In genomic region chr12:48969847-48970701, GRCh38 we compare ENCODE assay signal across 1 cellular context.
TF ChIP-seq lines count a peak whose summit lies in the region.

No MANE protein-coding gene starts in this region.

TF ChIP-seq in HCT116, 20 proteins besides CTCF, POLR2A, EP300 and RAD21 (continued from another document):
- TF ChIP-seq POLR2AphosphoS5 (IDR thresholded peaks at IDR 0.05; ENCODE audit: low read depth, low read length) (no peak), CBX3 (IDR thresholded peaks at IDR 0.05; ENCODE audit: low read depth) (no peak), SP1 (IDR thresholded peaks at IDR 0.05; ENCODE audit: low read depth) (no peak), SRF (IDR thresholded peaks at IDR 0.05; ENCODE audit: low read depth) (no peak), EGR1 (IDR thresholded peaks at IDR 0.05; ENCODE audit: low read depth) (no peak), JUND (IDR thresholded peaks at IDR 0.05) (no peak), ZBTB33 (IDR thresholded peaks at IDR 0.05; ENCODE audit: extremely low read depth, insufficient replicate concordance, low read length) (no peak), ELF1 (IDR thresholded peaks at IDR 0.05; ENCODE audit: borderline replicate concordance, low read depth) (no peak)
